In genomic region chr10:25492040-25492439, GRCh38 we compare ENCODE assay signal across 20 cellular contexts.
DNase-seq lines count a peak whose midpoint lies in the region; ATAC-seq and TF ChIP-seq lines count a peak whose summit lies in the region.
"Had no signal": no experiment of that assay in that cellular context is flagged by ENCODE, and none has a peak within 500 bp of the region (broad histone marks: within the 10 kb centered on the region; RNA-seq: fewer than 3 reads in every experiment).

No MANE protein-coding gene starts in this region.

- H2BK5ac ChIP-seq in H9 (ENCODE audit: insufficient read length, low read length), result no peak overlapping the region
- H2BK5ac ChIP-seq in trophoblast cell (ENCODE audit: low read depth, low read length, poor library complexity), result no peak overlapping the region

- H2BK20ac ChIP-seq in H9 (ENCODE audit: low read depth, low read length, poor library complexity, severe bottlenecking), result no peak overlapping the region

- TF ChIP-seq CTCF in H9 (conservative IDR thresholded peaks at IDR 0.05) (no peak), WTC11 (IDR thresholded peaks at IDR 0.05) (no peak), foreskin keratinocyte (conservative IDR thresholded peaks at IDR 0.05) (no peak), suprapubic skin (IDR thresholded peaks at IDR 0.05) (no peak)

- H3K4me2 ChIP-seq in H9 (ENCODE audit: insufficient read depth, insufficient read length, low read length), result no peak overlapping the region
- no peak overlapping the region for H3K4me2 ChIP-seq in trophoblast cell (ENCODE audit: low read length)
- H3K4me2 ChIP-seq: BLaER1 had no signal

- H3K27ac ChIP-seq in H9 (ENCODE audit: insufficient read length, low read depth, low read length) (no peak overlapping the region), foreskin keratinocyte (peak overlapping the region; percentile 4), trophoblast cell (ENCODE audit: low read depth, low read length) (no peak overlapping the region), suprapubic skin (no peak overlapping the region)
- H3K27ac ChIP-seq: BLaER1, SK-N-MC had no signal

- no peaks in the 10 kb centered on the region for H3K23me2 ChIP-seq in H9 (ENCODE audit: insufficient read length, low read depth, low read length, poor library complexity, severe bottlenecking)

- H3K36me3 ChIP-seq in trophoblast cell (ENCODE audit: control insufficient read depth in 1 of 2, insufficient read depth in 2 of 2, low read length in 2 of 2) (no peaks in the 10 kb centered on the region), suprapubic skin (no peaks in the 10 kb centered on the region)
- H3K36me3 ChIP-seq: BLaER1, MG63 had no signal

- no peak overlapping the region for H2BK12ac ChIP-seq in H9 (ENCODE audit: insufficient read length, low read depth, low read length)
- peak overlapping the region; percentile 49 for H2BK12ac ChIP-seq in trophoblast cell (ENCODE audit: low read length)

- WGBS in H9 (ENCODE audit: extremely low coverage, insufficient read length, low lambda C conversion rate), result no CpG with 5 or more reads among the region's 1 CpG
- no CpG with 5 or more reads among the region's 1 CpG for WGBS in trophoblast cell (ENCODE audit: extremely low coverage, insufficient coverage, insufficient read length)
- WGBS in suprapubic skin, result 86% methylated on average over 1 of the region's 1 CpG

- H3K4me1 ChIP-seq in H9 (ENCODE audit: insufficient read depth, low read length) (peaks cover 3% of the 10 kb centered on the region; the same call in 1 of the 2 replicates), foreskin keratinocyte (peaks cover 23% of the 10 kb centered on the region), trophoblast cell (ENCODE audit: control insufficient read depth in 1 of 2, insufficient read depth in 2 of 2, low read length in 2 of 2) (peaks cover 5 to 6% of the 10 kb centered on the region in 2 experiments), suprapubic skin (no peaks in the 10 kb centered on the region)
- H3K4me1 ChIP-seq: BLaER1 had no signal

- no peak for DNase-seq in H9
- DNase-seq in WTC11 (ENCODE audit: low spot score), result no peak
- DNase-seq in foreskin keratinocyte, result no peak
- no peak for DNase-seq in trophoblast cell
- no peak for DNase-seq in COLO668 (lab: John Stamatoyannopoulos, UW; ENCODE audit: unreplicated experiment)
- no peak for DNase-seq in dedifferentiated amniotic fluid mesenchymal stem cell (ENCODE audit: extremely low spot score)
- DNase-seq in pons (ENCODE audit: low spot score), result no peak
- DNase-seq in suprapubic skin (ENCODE audit: low spot score in 2 of 2), result no peak
- DNase-seq: CD8-positive, alpha-beta T cell; Kasumi-1; MG63; NCI-H1092; NCI-H1436 treated with DMSO at 0.1 percent for 48 hours; NCI-H2029 treated with DMSO at 0.1 percent for 48 hours; NCI-H2171 treated with DMSO at 0.1 percent for 48 hours; NCI-H446 treated with DMSO at 0.1 percent for 48 hours; SHP77 had no signal

- H3K9me3 Mint-ChIP-seq in H9 (no peaks in the 10 kb centered on the region), WTC11 (no peaks in the 10 kb centered on the region)
- H3K9me3 Mint-ChIP-seq: IgD-negative memory B cell had no signal

- H3K4me3 ChIP-seq in trophoblast cell (ENCODE audit: low read depth, low read length) (no peak overlapping the region), suprapubic skin (no peak overlapping the region)
- H3K4me3 ChIP-seq: BLaER1, MG63, SK-N-MC had no signal

- no peaks in the 10 kb centered on the region for H3K9me3 ChIP-seq in H9 (ENCODE audit: control insufficient read depth, low read depth, low read length)
- no peaks in the 10 kb centered on the region for H3K9me3 ChIP-seq in trophoblast cell (ENCODE audit: insufficient read depth, low read depth, low read length)
- H3K9me3 ChIP-seq in suprapubic skin, result no peaks in the 10 kb centered on the region
- H3K9me3 ChIP-seq: BLaER1, MG63 had no signal

- H2AFZ ChIP-seq in H9 (ENCODE audit: low read length) (no peak overlapping the region), trophoblast cell (ENCODE audit: insufficient read depth, low read length, poor library complexity) (no peak overlapping the region)

- H2BK120ac ChIP-seq in H9 (ENCODE audit: low read depth, low read length, poor library complexity, severe bottlenecking), result no peak overlapping the region
- peak overlapping the region; percentile 11 for H2BK120ac ChIP-seq in trophoblast cell (ENCODE audit: insufficient read depth, low read length, poor library complexity)

- H3K4ac ChIP-seq in H9 (ENCODE audit: low read depth, low read length), result no peak overlapping the region
- no peak overlapping the region for H3K4ac ChIP-seq in trophoblast cell (ENCODE audit: low read depth, low read length)

- H3K36me3 Mint-ChIP-seq in H9 (ENCODE audit: insufficient read depth in 1 of 3, low read depth in 3 of 3) (no peaks in the 10 kb centered on the region), WTC11 (no peaks in the 10 kb centered on the region)
- H3K36me3 Mint-ChIP-seq: CD8-positive, alpha-beta T cell; IgD-negative memory B cell had no signal

- H3K79me1 ChIP-seq in H9 (ENCODE audit: insufficient read depth, low read depth, low read length, poor library complexity, severe bottlenecking), result no peaks in the 10 kb centered on the region
- H3K79me1 ChIP-seq in trophoblast cell (ENCODE audit: low read length), result peaks cover 5% of the 10 kb centered on the region

- H3K27me3 Mint-ChIP-seq in H9 (ENCODE audit: low read depth) (no peaks in the 10 kb centered on the region), WTC11 (ENCODE audit: low read depth) (no peaks in the 10 kb centered on the region)
- H3K27me3 Mint-ChIP-seq: IgD-negative memory B cell had no signal

- H4K12ac ChIP-seq in trophoblast cell (ENCODE audit: low read depth, low read length), result no peak overlapping the region

- H3K23ac ChIP-seq in H9 (ENCODE audit: insufficient read length, low read depth, low read length) (no peak overlapping the region), trophoblast cell (ENCODE audit: low read length) (no peak overlapping the region)

- TF ChIP-seq EP300 in suprapubic skin (IDR thresholded peaks at IDR 0.05), result no peak

- POLR2A ChIA-PET in WTC11 (lab: Charles Lee), result interaction anchor here (0.5 kb wide), 1 partner anchor 687 kb away, joined by 3 read pairs; no protein-coding TSS in a partner anchor

- no peaks in the 10 kb centered on the region for H3K27me3 ChIP-seq in H9 (ENCODE audit: insufficient read depth, low read length)
- no peaks in the 10 kb centered on the region for H3K27me3 ChIP-seq in foreskin keratinocyte
- no peaks in the 10 kb centered on the region for H3K27me3 ChIP-seq in trophoblast cell (ENCODE audit: insufficient read depth, low read length)
- no peaks in the 10 kb centered on the region for H3K27me3 ChIP-seq in suprapubic skin
- H3K27me3 ChIP-seq: BLaER1, MG63 had no signal

- H3K79me2 ChIP-seq in H9 (ENCODE audit: insufficient read depth, low read length) (no peaks in the 10 kb centered on the region), trophoblast cell (ENCODE audit: control insufficient read depth, insufficient read depth, low read length, poor library complexity) (no peaks in the 10 kb centered on the region)

- H4K20me1 ChIP-seq in H9 (ENCODE audit: control insufficient read depth, insufficient read depth, insufficient read length), result no peaks in the 10 kb centered on the region
- H4K20me1 ChIP-seq: BLaER1 had no signal

- peaks cover 42 to 46% of the 10 kb centered on the region in 2 experiments for H3K4me1 Mint-ChIP-seq in H9
- peaks cover 33% of the 10 kb centered on the region for H3K4me1 Mint-ChIP-seq in WTC11

- H3K9ac ChIP-seq in H9 (ENCODE audit: extremely low read depth, insufficient read length, low read length), result no peak overlapping the region
- H3K9ac ChIP-seq in trophoblast cell (ENCODE audit: low read length), result no peak overlapping the region
- H3K9ac ChIP-seq: BLaER1 had no signal

- peak overlapping the region; percentile 82 to 91 (median 87) for H3K27ac Mint-ChIP-seq in H9
- H3K27ac Mint-ChIP-seq in WTC11, result peak overlapping the region; percentile 60
- H3K27ac Mint-ChIP-seq: CD8-positive, alpha-beta T cell had no signal

- CTCF ChIA-PET in WTC11 (lab: Charles Lee), result no interaction called here

- H2BK15ac ChIP-seq in H9 (ENCODE audit: low read depth, low read length), result no peak overlapping the region

- no peak overlapping the region for H3T11ph ChIP-seq in H9 (ENCODE audit: low read length)

- H4K91ac ChIP-seq in H9 (ENCODE audit: insufficient read length, low read depth, low read length) (no peak overlapping the region), trophoblast cell (ENCODE audit: low read depth, low read length) (no peak overlapping the region)

- no peak overlapping the region; a peak in 1 of 5 replicates for H3K4me3 Mint-ChIP-seq in H9
- H3K4me3 Mint-ChIP-seq in WTC11, result no peak overlapping the region
- H3K4me3 Mint-ChIP-seq: CD8-positive, alpha-beta T cell; IgD-negative memory B cell had no signal

- TF ChIP-seq POLR2A in suprapubic skin (IDR thresholded peaks at IDR 0.05), result no peak

- H3K56ac ChIP-seq in H9 (ENCODE audit: insufficient read length, low read depth, low read length), result no peak overlapping the region

- H3K14ac ChIP-seq in H9 (ENCODE audit: insufficient read depth, low read length) (no peak overlapping the region), trophoblast cell (ENCODE audit: low read length) (no peak overlapping the region)

- H4K5ac ChIP-seq in H9 (ENCODE audit: insufficient read length, low read depth, low read length), result no peak overlapping the region

- H2AK5ac ChIP-seq in H9 (ENCODE audit: insufficient read length, low read length) (no peak overlapping the region), trophoblast cell (ENCODE audit: low read length) (peak overlapping the region; percentile 54)

- ATAC-seq in WTC11 (no peak; the same call in 1 of the 2 replicates), foreskin keratinocyte (no peak)
- ATAC-seq: CD8-positive, alpha-beta T cell had no signal

- H3K18ac ChIP-seq in H9 (ENCODE audit: insufficient read length, low read depth, low read length) (no peak overlapping the region), trophoblast cell (ENCODE audit: low read length) (no peak overlapping the region)

- H4K8ac ChIP-seq in H9 (replicated peaks; ENCODE audit: insufficient read length, low read depth, low read length) (no peak overlapping the region), trophoblast cell (ENCODE audit: low read depth, low read length) (no peak overlapping the region)

TF ChIP-seq in WTC11, 78 proteins besides CTCF, POLR2A, EP300 and RAD21 (continues in another document):
- TF ChIP-seq NFATC4 (CRISPR knock-in tag; IDR thresholded peaks at IDR 0.05), result no peak
- TF ChIP-seq IRF1 (CRISPR knock-in tag; IDR thresholded peaks at IDR 0.05), result no peak
